8 cellular contexts compared by ENCODE assay signal in the genomic region with DNA sequence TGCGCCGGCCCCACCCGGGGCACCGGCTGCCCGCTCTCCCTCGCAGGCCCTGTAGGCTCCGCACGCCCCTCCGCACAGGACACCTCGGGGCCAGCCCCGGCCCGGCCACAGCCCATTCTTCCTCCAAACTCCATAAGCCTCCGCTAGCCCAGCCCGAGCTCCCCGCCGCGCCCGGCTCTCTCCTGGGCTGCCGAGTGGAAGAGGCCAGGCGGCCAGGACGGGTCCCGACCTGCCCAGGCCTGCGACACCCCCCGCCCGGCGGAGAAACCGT. TPM values are rescaled to one million over a fixed set of nuclear protein-coding genes. Genes with fewer than 3 reads are reported as not detected.
DNase-seq lines count a peak whose midpoint lies in the region; ATAC-seq, FAIRE-seq and TF ChIP-seq lines count a peak whose summit lies in the region.

No MANE protein-coding gene starts in this region.

- H3K27ac ChIP-seq in HUES64 (ENCODE audit: low read depth, low read length) (peak overlapping the region; percentile 99), esophagus (ENCODE audit: low read depth in 2 of 2, low read length in 1 of 2) (peak overlapping the region; percentile 94 to 97)

- H3K27me3 ChIP-seq in HUES64 (ENCODE audit: insufficient read depth, low read length) (no peaks in the 10 kb centered on the region), esophagus (ENCODE audit: control insufficient read depth in 1 of 2, insufficient read depth in 2 of 2, low read length in 2 of 2) (no peaks in the 10 kb centered on the region)

- H3K4me1 ChIP-seq in HUES64 (ENCODE audit: insufficient read depth, low read length) (peaks cover 18% of the 10 kb centered on the region; the same call in 1 of the 2 replicates), esophagus (ENCODE audit: control insufficient read depth in 2 of 2, insufficient read depth in 2 of 2, low read length in 1 of 2) (peaks cover 0 to 4% of the 10 kb centered on the region in 2 donors)

- H3K9me3 ChIP-seq in HUES64 (ENCODE audit: insufficient read depth, low read depth, low read length) (no peaks in the 10 kb centered on the region), esophagus (ENCODE audit: control insufficient read depth in 2 of 2, insufficient read depth in 1 of 2, low read depth in 1 of 2, low read length in 1 of 2) (no peaks in the 10 kb centered on the region)

- CTCF ChIA-PET in GM10248 (lab: Yijun Ruan, JAX): interaction anchor here (1.1 to 1.8 kb wide), 5 partner anchors 9 to 70 kb away, joined by 3 to 6 read pairs (median 4); no protein-coding TSS in a partner anchor
- CTCF ChIA-PET in activated CD4-positive, alpha-beta T cell treated with anti-CD3 and anti-CD28 coated beads, Interleukin-2, amount 10 ng/mL, durations not matched to agents 7 days and 5 days (lab: Charles Lee): interaction anchor here (1.3 to 1.9 kb wide), 3 partner anchors 9 to 16 kb away, joined by 3 to 6 read pairs (median 4); no protein-coding TSS in a partner anchor

- H3K9ac ChIP-seq in HUES64 (ENCODE audit: low read depth, low read length): peak overlapping the region; percentile 97

- peaks cover 45% of the 10 kb centered on the region for H3K4me1 Mint-ChIP-seq in activated CD4-positive, alpha-beta T cell treated with anti-CD3 and anti-CD28 coated beads, Interleukin-2, amount 10 ng/mL, durations not matched to agents 7 days and 5 days
- peaks cover 15 to 59% (median 53%) of the 10 kb centered on the region in 4 donors for H3K4me1 Mint-ChIP-seq in naive thymus-derived CD8-positive, alpha-beta T cell

- DNase-seq in GM10248 (ENCODE audit: extremely low spot score) (peak; percentile 52), urothelium cell line (ENCODE audit: low spot score) (peak; percentile 30), kidney glomerular epithelial cell (lab: John Stamatoyannopoulos, UW) (no peak)
- peak; percentile 16 for DNase-seq in activated CD4-positive, alpha-beta T cell treated with anti-CD3 and anti-CD28 coated beads, Interleukin-2, amount 10 ng/mL, durations not matched to agents 7 days and 5 days
- DNase-seq in naive thymus-derived CD8-positive, alpha-beta T cell: peak in 3 of 10 donors; percentile 4 to 32 (median 23)

- peak; percentile 36 for ATAC-seq in GM21619 (IDR thresholded peaks at IDR 0.05; ENCODE audit: unreplicated experiment)
- ATAC-seq in naive thymus-derived CD8-positive, alpha-beta T cell: peak; percentile 32 to 33

- H3K36me3 ChIP-seq in HUES64 (ENCODE audit: insufficient read depth, low read length) (no peaks in the 10 kb centered on the region; the same call in 1 of the 2 replicates), esophagus (ENCODE audit: control insufficient read depth in 2 of 2, insufficient read depth in 2 of 2, low read length in 1 of 2) (no peaks in the 10 kb centered on the region)

- TF ChIP-seq CTCF in GM10248 (IDR thresholded peaks at IDR 0.05; ENCODE audit: control extremely low read depth, extremely low read depth, low read depth, missing control alignments): no peak

- H3K9me3 Mint-ChIP-seq in activated CD4-positive, alpha-beta T cell treated with anti-CD3 and anti-CD28 coated beads, Interleukin-2, amount 10 ng/mL, durations not matched to agents 7 days and 5 days: no peaks in the 10 kb centered on the region
- H3K9me3 Mint-ChIP-seq in naive thymus-derived CD8-positive, alpha-beta T cell: no peaks in the 10 kb centered on the region

- H3K4me3 ChIP-seq in HUES64 (ENCODE audit: low read length) (peak overlapping the region; percentile 83), esophagus (ENCODE audit: low read depth in 1 of 2, low read length in 2 of 2) (peak overlapping the region; percentile 80 to 95)

- H3K4me3 Mint-ChIP-seq in activated CD4-positive, alpha-beta T cell treated with anti-CD3 and anti-CD28 coated beads, Interleukin-2, amount 10 ng/mL, durations not matched to agents 7 days and 5 days: peak overlapping the region; percentile 84
- H3K4me3 Mint-ChIP-seq in naive thymus-derived CD8-positive, alpha-beta T cell: peak overlapping the region; percentile 89 to 99 (median 96)

- FAIRE-seq in urothelium cell line (lab: Jason Lieb, UNC): no peak

- WGBS in HUES64: under 1% methylated on average over 27 of the region's 27 CpGs
- 0 to 2% methylated on average over 27 of the region's 27 CpGs for WGBS in esophagus, 2 donors

- H3K27me3 Mint-ChIP-seq in activated CD4-positive, alpha-beta T cell treated with anti-CD3 and anti-CD28 coated beads, Interleukin-2, amount 10 ng/mL, durations not matched to agents 7 days and 5 days: no peaks in the 10 kb centered on the region
- no peaks in the 10 kb centered on the region for H3K27me3 Mint-ChIP-seq in naive thymus-derived CD8-positive, alpha-beta T cell

- H3K27ac Mint-ChIP-seq in activated CD4-positive, alpha-beta T cell treated with anti-CD3 and anti-CD28 coated beads, Interleukin-2, amount 10 ng/mL, durations not matched to agents 7 days and 5 days: peak overlapping the region; percentile 79
- H3K27ac Mint-ChIP-seq in naive thymus-derived CD8-positive, alpha-beta T cell: peak overlapping the region; percentile 76 to 97 (median 92)

- H3K36me3 Mint-ChIP-seq in activated CD4-positive, alpha-beta T cell treated with anti-CD3 and anti-CD28 coated beads, Interleukin-2, amount 10 ng/mL, durations not matched to agents 7 days and 5 days (ENCODE audit: low read depth): no peaks in the 10 kb centered on the region
- peaks cover 0 to 8% (median 0%) of the 10 kb centered on the region in 3 donors for H3K36me3 Mint-ChIP-seq in naive thymus-derived CD8-positive, alpha-beta T cell

- POLR2A ChIA-PET in GM10248 (lab: Yijun Ruan, JAX): no interaction called here
- POLR2A ChIA-PET in activated CD4-positive, alpha-beta T cell treated with anti-CD3 and anti-CD28 coated beads, Interleukin-2, amount 10 ng/mL, durations not matched to agents 7 days and 5 days (lab: Charles Lee): no interaction called here
- POLR2A ChIA-PET in naive thymus-derived CD8-positive, alpha-beta T cell (lab: Charles Lee): interaction anchor here (0.6 to 3.8 kb wide), 9 partner anchors 13 to 321 kb away, joined by 3 to 27 read pairs (median 6); partner anchors contain the start of genes CENPV and UBB

RNA-seq across cellular contexts. Expression of gene NCOR1, which starts 0.4 kb away (rescaled TPM):
- polyA plus RNA-seq in HUES64 (2013, experiment 1 of 2): 67.8 TPM
- polyA plus RNA-seq in HUES64 (2013, experiment 2 of 2): 68.0 TPM
- total RNA-seq in activated CD4-positive, alpha-beta T cell treated with anti-CD3 and anti-CD28 coated beads, Interleukin-2, amount 10 ng/mL, durations not matched to agents 7 days and 5 days: 100 to 1,000 TPM; 152 to 182 TPM
- 10 to 100 TPM; 31.5 to 41.3 TPM for polyA plus RNA-seq in esophagus
- total RNA-seq in naive thymus-derived CD8-positive, alpha-beta T cell: 100 to 1,000 TPM; 149 to 163 TPM
- polyA plus RNA-seq in naive thymus-derived CD8-positive, alpha-beta T cell: 100 to 1,000 TPM in 1 of 3 donors, 10 to 100 TPM in 2; 41.8 to 132 (median 73.7) TPM

RNA-seq across cellular contexts. Expression of gene PIGL, which starts 2.1 kb away (rescaled TPM):
- polyA plus RNA-seq in HUES64 (2013, experiment 1 of 2): 17.2 TPM
- polyA plus RNA-seq in HUES64 (2013, experiment 2 of 2): 19.8 TPM
- total RNA-seq in activated CD4-positive, alpha-beta T cell treated with anti-CD3 and anti-CD28 coated beads, Interleukin-2, amount 10 ng/mL, durations not matched to agents 7 days and 5 days: 10 to 100 TPM; 25.2 to 30.6 TPM
- polyA plus RNA-seq in esophagus: 10 to 100 TPM; 13.3 to 21.5 TPM
- 10 to 100 TPM; 85.0 to 98.2 TPM for total RNA-seq in naive thymus-derived CD8-positive, alpha-beta T cell
- polyA plus RNA-seq in naive thymus-derived CD8-positive, alpha-beta T cell: 10 to 100 TPM in 1 of 3 donors, 1 to 10 TPM in 2; 9.2 to 14.3 (median 9.2) TPM
